Comparison of ENCODE assay signal across 6 cellular contexts in the genomic region with DNA sequence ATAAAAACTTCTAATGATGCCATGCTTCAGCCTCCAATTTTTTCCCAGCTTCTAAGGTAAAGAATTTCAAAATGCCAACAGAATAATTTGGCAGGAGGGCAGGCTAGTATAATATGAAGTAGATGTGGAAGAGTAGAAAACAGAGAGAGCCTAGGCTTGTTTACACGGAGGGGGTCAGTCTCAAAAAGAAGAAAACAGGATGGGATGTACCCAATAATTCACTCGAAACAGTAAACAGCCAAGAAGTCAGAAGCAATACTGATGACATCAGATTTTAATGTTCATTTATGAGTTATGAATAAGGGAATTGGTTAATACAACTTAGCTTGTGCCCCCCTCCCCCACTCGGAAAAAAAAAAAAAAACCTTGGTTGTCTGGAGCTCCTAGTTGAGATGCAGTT.
"Had no signal": no experiment of that assay in that cellular context is flagged by ENCODE, and none has a peak within 500 bp of the region (broad histone marks: within the 10 kb centered on the region; RNA-seq: fewer than 3 reads in every experiment).

No MANE protein-coding gene starts in this region.

- H3K27ac ChIP-seq: HL-60 had no signal

- DNase-seq: IMR-90, KBM-7, KG1 had no signal

- H3K4me3 ChIP-seq: K562 had no signal

- ATAC-seq: HepG2, K562 had no signal
